Comparison of ENCODE assay signal across 26 cellular contexts in genomic region chr15:93474728-93475127, GRCh38.
DNase-seq lines count a peak whose midpoint lies in the region; ATAC-seq, FAIRE-seq and TF ChIP-seq lines count a peak whose summit lies in the region.
"Had no signal": no experiment of that assay in that cellular context is flagged by ENCODE, and none has a peak within 500 bp of the region (broad histone marks: within the 10 kb centered on the region; RNA-seq: fewer than 3 reads in every experiment).

No MANE protein-coding gene starts in this region.

- H3K56ac ChIP-seq in H1 (replicated peaks; ENCODE audit: insufficient read length, low read depth, low read length), result no peak overlapping the region

- no peak overlapping the region for H3K27ac Mint-ChIP-seq in WTC11
- H3K27ac Mint-ChIP-seq: CD14-positive monocyte; CD4-positive, alpha-beta memory T cell; CD4-positive, CD25-positive, alpha-beta regulatory T cell; CD8-positive, alpha-beta memory T cell had no signal

- no peak overlapping the region for H3K4me3 Mint-ChIP-seq in WTC11
- H3K4me3 Mint-ChIP-seq: CD14-positive monocyte; CD4-positive, alpha-beta memory T cell; CD4-positive, CD25-positive, alpha-beta regulatory T cell; CD8-positive, alpha-beta memory T cell had no signal

- TF ChIP-seq RAD21 in H1 (IDR thresholded peaks at IDR 0.05 in 1 of 2, conservative IDR thresholded peaks at IDR 0.05 in 1 of 2; ENCODE audit: low read depth in 2 of 2, low read length in 2 of 2), result no peak

- H2BK12ac ChIP-seq in H1 (ENCODE audit: low read depth, low read length) (peak overlapping the region; percentile 18; the same call in 1 of the 2 replicates), mesenchymal stem cell (ENCODE audit: low read length in 2 of 2) (no peak overlapping the region)

- H3K27me3 Mint-ChIP-seq in WTC11 (ENCODE audit: low read depth), result peaks cover 4% of the 10 kb centered on the region
- H3K27me3 Mint-ChIP-seq: CD4-positive, CD25-positive, alpha-beta regulatory T cell had no signal

- no peaks in the 10 kb centered on the region for H4K20me1 ChIP-seq in H1 (replicated peaks in 1 of 2; ENCODE audit: control insufficient read depth in 1 of 2, insufficient read depth in 2 of 2, low read length in 2 of 2)
- H4K20me1 ChIP-seq: BLaER1 had no signal

- H3K9ac ChIP-seq in H1 (replicated peaks in 1 of 4; ENCODE audit: extremely low read depth in 1 of 4, low read depth in 3 of 4, low read length in 3 of 4) (no peak overlapping the region), mesenchymal stem cell (ENCODE audit: low read length) (no peak overlapping the region)
- H3K9ac ChIP-seq: BLaER1 had no signal

- peak; percentile 36 for FAIRE-seq in bronchial epithelial cell (lab: Jason Lieb, UNC)
- FAIRE-seq in H1 (lab: Jason Lieb, UNC), result no peak
- FAIRE-seq: A204.1, GM12878, GM12892, GM18507 had no signal

- H3K14ac ChIP-seq in H1 (ENCODE audit: insufficient read length), result no peak overlapping the region
- no peak overlapping the region for H3K14ac ChIP-seq in mesenchymal stem cell (ENCODE audit: low read length in 2 of 2)

- H3K27ac ChIP-seq in H1 (ENCODE audit: low read depth, low read length), result no peak overlapping the region
- no peak overlapping the region for H3K27ac ChIP-seq in mesenchymal stem cell (ENCODE audit: low read length, poor library complexity, severe bottlenecking)
- H3K27ac ChIP-seq: BLaER1 had no signal

- H3K23ac ChIP-seq in H1 (ENCODE audit: insufficient read length), result no peak overlapping the region
- H3K23ac ChIP-seq in mesenchymal stem cell (ENCODE audit: low read length in 2 of 2), result no peak overlapping the region

- no peaks in the 10 kb centered on the region for H3K23me2 ChIP-seq in H1 (ENCODE audit: low read depth, low read length)

- H3K4ac ChIP-seq in H1 (replicated peaks; ENCODE audit: insufficient read length, low read depth, low read length) (no peak overlapping the region), mesenchymal stem cell (ENCODE audit: low read depth in 1 of 2, low read length in 2 of 2) (no peak overlapping the region)

- peak overlapping the region; percentile 66; the same call in 1 of the 2 replicates for H2AK5ac ChIP-seq in H1 (ENCODE audit: low read depth, low read length)
- H2AK5ac ChIP-seq in mesenchymal stem cell (ENCODE audit: low read length, severe bottlenecking), result no peak overlapping the region

- no peak overlapping the region for H4K91ac ChIP-seq in H1 (replicated peaks; ENCODE audit: insufficient read length, low read length)
- H4K91ac ChIP-seq in mesenchymal stem cell (ENCODE audit: low read length), result no peak overlapping the region

- H3K4me3 ChIP-seq in bronchial epithelial cell (ENCODE audit: low read depth, low read length), result no peak overlapping the region
- H3K4me3 ChIP-seq in H1 (ENCODE audit: extremely low read depth in 1 of 4, insufficient read depth in 2 of 4, low read depth in 3 of 4, low read length in 4 of 4), result no peak overlapping the region
- no peak overlapping the region for H3K4me3 ChIP-seq in mesenchymal stem cell (ENCODE audit: insufficient read depth in 1 of 2, low read depth in 1 of 2, low read length in 2 of 2)
- H3K4me3 ChIP-seq: BLaER1, GM12878 had no signal

- H2BK15ac ChIP-seq in H1 (ENCODE audit: low read length) (peak overlapping the region; percentile 53), mesenchymal stem cell (ENCODE audit: low read depth, poor library complexity, severe bottlenecking) (no peak overlapping the region)

- H3K18ac ChIP-seq in H1 (ENCODE audit: extremely low read depth, low read length) (peak overlapping the region; percentile 28; the same call in 1 of the 2 replicates), mesenchymal stem cell (ENCODE audit: low read depth in 1 of 2, low read length in 2 of 2) (no peak overlapping the region)

- H3K79me2 ChIP-seq in H1 (ENCODE audit: control insufficient read depth in 1 of 2, insufficient read depth in 2 of 2, low read length in 2 of 2), result no peaks in the 10 kb centered on the region

- peak overlapping the region; percentile 66; the same call in 1 of the 2 replicates for H2BK5ac ChIP-seq in H1 (ENCODE audit: low read depth, low read length)
- H2BK5ac ChIP-seq in mesenchymal stem cell (ENCODE audit: low read depth, low read length, poor library complexity, severe bottlenecking), result no peak overlapping the region

- H3K4me1 ChIP-seq in H1 (replicated peaks in 1 of 4; ENCODE audit: control insufficient read depth in 3 of 4, insufficient read depth in 4 of 4, low read length in 3 of 4), result peaks cover 3 to 22% (median 13%) of the 10 kb centered on the region in 4 experiments
- H3K4me1 ChIP-seq in mesenchymal stem cell (ENCODE audit: control insufficient read depth, insufficient read depth, low read depth, low read length), result no peaks in the 10 kb centered on the region
- H3K4me1 ChIP-seq: BE2C, BLaER1 had no signal

- H3K9me3 Mint-ChIP-seq in WTC11, result peaks cover 15% of the 10 kb centered on the region
- H3K9me3 Mint-ChIP-seq: CD8-positive, alpha-beta memory T cell had no signal

- WGBS in H1 (ENCODE audit: extremely low coverage in 1 of 2, insufficient coverage in 1 of 2, insufficient read length in 1 of 2, insufficient replicate concordance in 2 of 2, low coverage in 1 of 2, low lambda C conversion rate in 2 of 2, missing lambda C conversion rate in 1 of 2), 2 experiments, result 92% methylated on average over 9 of the region's 9 CpGs; no CpG with 5 or more reads in 1 of the 2 experiments
- 81% methylated on average over 6 of the region's 9 CpGs for WGBS in mesenchymal stem cell

- H2AFZ ChIP-seq in H1 (ENCODE audit: low read length) (no peak overlapping the region), mesenchymal stem cell (ENCODE audit: low read depth, low read length) (peak overlapping the region; percentile 23)

- H3K36me3 ChIP-seq in bronchial epithelial cell (ENCODE audit: control insufficient read depth, insufficient read depth, low read length) (no peaks in the 10 kb centered on the region), H1 (ENCODE audit: control insufficient read depth in 2 of 4, insufficient read depth in 4 of 4, low read length in 3 of 4) (no peaks in the 10 kb centered on the region), mesenchymal stem cell (ENCODE audit: control insufficient read depth in 1 of 2, insufficient read depth in 2 of 2, low read depth in 1 of 2, low read length in 2 of 2) (no peaks in the 10 kb centered on the region)
- H3K36me3 ChIP-seq: BE2C, BLaER1 had no signal

- H3K9me3 ChIP-seq in H1 (ENCODE audit: insufficient read depth in 2 of 2, low read depth in 1 of 2, low read length in 1 of 2) (peaks cover 0 to 6% of the 10 kb centered on the region in 2 experiments; a peak in 3 of 4 replicates), mesenchymal stem cell (ENCODE audit: control insufficient read depth, low read length) (no peaks in the 10 kb centered on the region)
- H3K9me3 ChIP-seq: BE2C, BLaER1 had no signal

- no peak for TF ChIP-seq CTCF in bronchial epithelial cell (IDR thresholded peaks at IDR 0.05; ENCODE audit: insufficient read depth, low read length, severe bottlenecking)
- TF ChIP-seq CTCF in H1 (IDR thresholded peaks at IDR 0.05; ENCODE audit: control extremely low read depth in 1 of 3, insufficient read depth in 1 of 3, low read depth in 1 of 3, low read length in 3 of 3), result no peak
- no peak for TF ChIP-seq CTCF in WTC11 (IDR thresholded peaks at IDR 0.05)

- H4K8ac ChIP-seq in H1 (ENCODE audit: extremely low read depth, insufficient read depth, low read length) (no peak overlapping the region), mesenchymal stem cell (ENCODE audit: low read length) (no peak overlapping the region)

- H3K4me2 ChIP-seq in H1 (ENCODE audit: insufficient read depth in 1 of 2, low read depth in 2 of 2, low read length in 2 of 2) (no peak overlapping the region), mesenchymal stem cell (ENCODE audit: low read length, poor library complexity, severe bottlenecking) (no peak overlapping the region)
- H3K4me2 ChIP-seq: BLaER1 had no signal

- no peak overlapping the region for H4K5ac ChIP-seq in H1 (ENCODE audit: insufficient read length, low read depth, low read length)

- POLR2A ChIA-PET in H1 (lab: Charles Lee; ENCODE audit: partially characterized antibody) (interaction anchor here (0.6 kb wide), 1 partner anchor 17 kb away, joined by 3 read pairs; no protein-coding TSS in a partner anchor), WTC11 (lab: Charles Lee) (no interaction called here)

- CTCF ChIA-PET in H1 (lab: Charles Lee; ENCODE audit: partially characterized antibody) (interaction anchor here (1.3 kb wide), 1 partner anchor 387 kb away, joined by 4 read pairs; no protein-coding TSS in a partner anchor), WTC11 (lab: Charles Lee) (no interaction called here)

- TF ChIP-seq POLR2A in H1 (IDR thresholded peaks at IDR 0.05; ENCODE audit: control extremely low read depth in 1 of 2, low read depth in 2 of 2, low read length in 2 of 2), result no peak

- peaks cover 72% of the 10 kb centered on the region for H3K4me1 Mint-ChIP-seq in WTC11
- H3K4me1 Mint-ChIP-seq: CD4-positive, alpha-beta memory T cell; CD4-positive, CD25-positive, alpha-beta regulatory T cell; CD8-positive, alpha-beta memory T cell had no signal

- no peak for DNase-seq in bronchial epithelial cell (ENCODE audit: low read depth)
- DNase-seq in H1 (ENCODE audit: low read depth in 1 of 2, low spot score in 2 of 2), result no peak
- DNase-seq in mesenchymal stem cell, result no peak
- no peak for DNase-seq in NCI-H1417 treated with DMSO at 0.1 percent for 48 hours (lab: John Stamatoyannopoulos, UW)
- DNase-seq in WTC11 (ENCODE audit: low spot score), result no peak
- no peak for DNase-seq in amygdala (lab: John Stamatoyannopoulos, UW)
- DNase-seq: 8988T; ACHN; BE2C; C1 segment of cervical spinal cord; CD4-positive, alpha-beta memory T cell; CD4-positive, CD25-positive, alpha-beta regulatory T cell; CD8-positive, alpha-beta memory T cell; COR-L47; DMS 273 treated with DMSO at 0.1 percent for 48 hours; DMS153; DMS79; DND-41; EL; GDM1 had no signal

- H2BK120ac ChIP-seq in H1 (replicated peaks; ENCODE audit: low read depth, low read length), result peak overlapping the region; percentile 51
- H2BK120ac ChIP-seq in mesenchymal stem cell (ENCODE audit: low read depth, low read length), result no peak overlapping the region

- H3K27me3 ChIP-seq in bronchial epithelial cell (ENCODE audit: control insufficient read depth, insufficient read depth, low read length) (no peaks in the 10 kb centered on the region), H1 (replicated peaks in 1 of 4; ENCODE audit: control insufficient read depth in 3 of 4, extremely low read depth in 1 of 4, insufficient read depth in 3 of 4, low read length in 3 of 4) (no peaks in the 10 kb centered on the region; a peak in 1 of 7 replicates), mesenchymal stem cell (ENCODE audit: control insufficient read depth in 1 of 2, insufficient read depth in 1 of 2, low read length in 2 of 2) (peaks cover 0 to 27% of the 10 kb centered on the region in 2 experiments)
- H3K27me3 ChIP-seq: BE2C, BLaER1 had no signal

- ATAC-seq in WTC11, result no peak
- ATAC-seq: GM12878 had no signal

- peaks cover 8% of the 10 kb centered on the region for H3K36me3 Mint-ChIP-seq in WTC11
- H3K36me3 Mint-ChIP-seq: CD14-positive monocyte; CD4-positive, alpha-beta memory T cell; CD4-positive, CD25-positive, alpha-beta regulatory T cell; CD8-positive, alpha-beta memory T cell had no signal

- H2BK20ac ChIP-seq in H1 (ENCODE audit: low read length), result peak overlapping the region; percentile 77; the same call in 1 of the 2 replicates

- TF ChIP-seq EP300 in H1 (IDR thresholded peaks at IDR 0.05; ENCODE audit: borderline replicate concordance in 1 of 2, low read depth in 2 of 2, low read length in 2 of 2), result no peak

- H3K79me1 ChIP-seq in H1 (ENCODE audit: low read depth, low read length), result no peaks in the 10 kb centered on the region
- no peaks in the 10 kb centered on the region for H3K79me1 ChIP-seq in mesenchymal stem cell (replicated peaks; ENCODE audit: low read length, poor library complexity, severe bottlenecking)
